10 cellular contexts compared by ENCODE assay signal in the genomic region with DNA sequence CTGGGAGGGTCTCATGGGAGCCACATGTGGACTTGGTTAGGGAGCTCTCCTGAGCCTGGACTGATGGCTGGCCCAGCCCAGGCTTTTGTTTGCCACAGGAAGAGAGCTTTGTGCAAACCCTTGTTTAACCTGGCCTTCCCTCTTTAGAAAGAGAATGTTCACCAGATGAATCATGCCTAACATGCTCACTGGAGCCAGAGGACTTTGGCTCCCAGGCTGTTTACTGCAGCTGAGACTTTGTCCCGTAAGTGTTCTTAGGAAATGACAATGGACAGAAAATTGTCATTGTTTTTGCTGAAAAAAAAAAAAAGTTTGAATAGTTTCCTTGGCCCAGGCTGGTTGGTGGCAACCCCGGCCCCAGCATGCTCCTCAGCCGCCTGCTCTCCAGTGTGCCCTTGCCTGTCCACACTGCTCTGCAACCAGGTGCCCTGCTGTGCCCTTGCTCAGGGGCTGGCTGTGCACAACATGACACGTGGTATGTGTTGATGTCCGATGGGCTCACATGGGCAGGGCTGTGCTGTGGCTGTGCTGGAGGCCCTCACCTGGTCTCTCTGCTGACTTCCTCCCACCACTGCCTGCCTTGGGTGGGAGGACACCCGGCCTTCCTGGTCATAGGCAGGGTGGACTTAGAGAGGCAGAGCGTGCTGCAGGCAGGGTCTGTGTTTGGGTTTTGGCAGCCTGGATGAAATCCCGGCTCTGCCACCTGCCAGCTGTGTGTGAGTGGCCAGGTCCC.
A peak's percentile ranks its signal among the peaks of the same experiment; 100 is the strongest.
DNase-seq lines count a peak whose midpoint lies in the region; ATAC-seq and TF ChIP-seq lines count a peak whose summit lies in the region.
"Had no signal": no experiment of that assay in that cellular context is flagged by ENCODE, and none has a peak within 500 bp of the region (broad histone marks: within the 10 kb centered on the region; RNA-seq: fewer than 3 reads in every experiment).

No MANE protein-coding gene starts in this region.

- in situ Hi-C loops in mammary epithelial cell (cut with MboI; ENCODE audit: low sequenced_read_pairs in 2 of 2), result no loop called here

- H3K9me2 ChIP-seq in hepatocyte (replicated peaks; ENCODE audit: insufficient read depth), result no peaks in the 10 kb centered on the region

- no peaks in the 10 kb centered on the region for H3K36me3 ChIP-seq in HEK293 (ENCODE audit: control insufficient read depth in 2 of 2, insufficient read depth in 1 of 2, low read length in 2 of 2)
- no peaks in the 10 kb centered on the region for H3K36me3 ChIP-seq in mammary epithelial cell (ENCODE audit: insufficient read depth, low read length)
- no peaks in the 10 kb centered on the region for H3K36me3 ChIP-seq in hepatocyte (replicated peaks; ENCODE audit: insufficient read depth, low read depth)
- H3K36me3 ChIP-seq in skeletal muscle tissue (ENCODE audit: control insufficient read depth in 3 of 3, insufficient read depth in 3 of 3, low read length in 3 of 3), result no peaks in the 10 kb centered on the region

- no peaks in the 10 kb centered on the region for H3K79me2 ChIP-seq in mammary epithelial cell (ENCODE audit: insufficient read depth, low read length)
- H3K79me2 ChIP-seq in hepatocyte, result no peaks in the 10 kb centered on the region

- H3K27me3 ChIP-seq in mammary epithelial cell (ENCODE audit: insufficient read depth, low read length) (peaks cover 1% of the 10 kb centered on the region), hepatocyte (no peaks in the 10 kb centered on the region), skeletal muscle tissue (ENCODE audit: control insufficient read depth in 3 of 3, insufficient read depth in 3 of 3, low read length in 3 of 3) (no peaks in the 10 kb centered on the region)

- H3K9me3 Mint-ChIP-seq in activated T-helper 2 cell treated with anti-CD3 and anti-CD28 coated beads, Interferon-gamma antibody, Interleukin-2, Interleukin-4, amounts not matched to agents 10 μg/mL and 5 μg/mL and 100 μg/mL, durations not matched to agents 14 hours and 24 hours and 36 hours, result no peaks in the 10 kb centered on the region

- no peaks in the 10 kb centered on the region for H3K36me3 Mint-ChIP-seq in activated T-helper 2 cell treated with anti-CD3 and anti-CD28 coated beads, Interferon-gamma antibody, Interleukin-2, Interleukin-4, amounts not matched to agents 10 μg/mL and 5 μg/mL and 100 μg/mL, durations not matched to agents 14 hours and 24 hours and 36 hours (ENCODE audit: low read depth)

- H3K4me1 Mint-ChIP-seq in activated T-helper 2 cell treated with anti-CD3 and anti-CD28 coated beads, Interferon-gamma antibody, Interleukin-2, Interleukin-4, amounts not matched to agents 10 μg/mL and 5 μg/mL and 100 μg/mL, durations not matched to agents 14 hours and 24 hours and 36 hours (ENCODE audit: low read depth), result peaks cover 6% of the 10 kb centered on the region

- H3K4me3 ChIP-seq in HEK293 (ENCODE audit: low read depth, low read length), result no peak overlapping the region
- H3K4me3 ChIP-seq in mammary epithelial cell (replicated peaks in 1 of 3; ENCODE audit: insufficient read depth in 1 of 3, low read depth in 2 of 3, low read length in 3 of 3), result no peak overlapping the region
- H3K4me3 ChIP-seq in hepatocyte, result no peak overlapping the region
- H3K4me3 ChIP-seq in skeletal muscle tissue (ENCODE audit: low read length in 3 of 3), result peak overlapping the region in 1 of 3 donors; percentile 13

- H3K27ac ChIP-seq in HEK293 (ENCODE audit: extremely low read depth, low read depth, low read length), result no peak overlapping the region
- no peak overlapping the region for H3K27ac ChIP-seq in mammary epithelial cell (ENCODE audit: insufficient read depth, low read depth, low read length)
- H3K27ac ChIP-seq in hepatocyte, result peak overlapping the region; percentile 95
- peak overlapping the region; percentile 77 for H3K27ac ChIP-seq in skeletal muscle tissue (ENCODE audit: low read depth, low read length)

- POLR2A ChIA-PET in HEK293 (lab: Yijun Ruan, JAX), result no interaction called here

- dilution Hi-C loops in mammary epithelial cell (cut with HindIII; ENCODE audit: low sequenced_read_pairs), result no loop called here

- ATAC-seq in GM19463 (IDR thresholded peaks at IDR 0.05; ENCODE audit: unreplicated experiment) (no peak), GM21423 (IDR thresholded peaks at IDR 0.05; ENCODE audit: unreplicated experiment) (no peak), HG02840 (IDR thresholded peaks at IDR 0.05; ENCODE audit: low FRiP score, unreplicated experiment) (no peak)

- H3K9me3 ChIP-seq in HEK293 (ENCODE audit: control insufficient read depth, insufficient read depth, low read depth, low read length) (no peaks in the 10 kb centered on the region), mammary epithelial cell (replicated peaks; ENCODE audit: insufficient read depth, low read length) (peaks cover 24% of the 10 kb centered on the region), hepatocyte (ENCODE audit: low read depth) (no peaks in the 10 kb centered on the region), skeletal muscle tissue (ENCODE audit: control insufficient read depth in 3 of 3, low read length in 3 of 3) (no peaks in the 10 kb centered on the region)

- CTCF ChIA-PET in HEK293 (lab: Yijun Ruan, JAX) (no interaction called here), mammary epithelial cell (lab: Charles Lee; ENCODE audit: low non-redundant PET) (no interaction called here)

- H3K4me3 Mint-ChIP-seq in activated T-helper 2 cell treated with anti-CD3 and anti-CD28 coated beads, Interferon-gamma antibody, Interleukin-2, Interleukin-4, amounts not matched to agents 10 μg/mL and 5 μg/mL and 100 μg/mL, durations not matched to agents 14 hours and 24 hours and 36 hours (ENCODE audit: low read depth), result no peak overlapping the region

- H2AFZ ChIP-seq in mammary epithelial cell (ENCODE audit: low read depth, low read length), result no peak overlapping the region
- H2AFZ ChIP-seq in hepatocyte, result no peak overlapping the region

- 52% methylated on average over 7 of the region's 8 CpGs for WGBS in mammary epithelial cell (ENCODE audit: low coverage, missing lambda C conversion rate)
- WGBS in hepatocyte (ENCODE audit: low lambda C conversion rate, missing lambda C conversion rate), result 76% methylated on average over 8 of the region's 8 CpGs

- no peaks in the 10 kb centered on the region for H4K20me1 ChIP-seq in mammary epithelial cell (ENCODE audit: insufficient read depth, low read length)
- H4K20me1 ChIP-seq in hepatocyte (ENCODE audit: insufficient read depth, poor library complexity, severe bottlenecking), result no peaks in the 10 kb centered on the region

- H3K9ac ChIP-seq in mammary epithelial cell (ENCODE audit: insufficient read depth, low read length) (no peak overlapping the region), skeletal muscle tissue (ENCODE audit: low read depth in 1 of 3, low read length in 3 of 3) (peak overlapping the region in 1 of 3 donors; percentile 66)

- BruUV-seq in mammary epithelial cell (replicated peaks; lab: Mats Ljungman, UMichigan), result no TSS peak

- H3K27ac Mint-ChIP-seq in activated T-helper 2 cell treated with anti-CD3 and anti-CD28 coated beads, Interferon-gamma antibody, Interleukin-2, Interleukin-4, amounts not matched to agents 10 μg/mL and 5 μg/mL and 100 μg/mL, durations not matched to agents 14 hours and 24 hours and 36 hours, result no peak overlapping the region

- no peak for TF ChIP-seq CTCF in HEK293 (tag by site-specific recombination; IDR thresholded peaks at IDR 0.05)
- TF ChIP-seq CTCF in mammary epithelial cell (conservative IDR thresholded peaks at IDR 0.05 in 1 of 2, IDR thresholded peaks at IDR 0.05 in 1 of 2; ENCODE audit: extremely low read depth in 1 of 2, insufficient read depth in 1 of 2, low read depth in 1 of 2, low read length in 2 of 2), result no peak
- no peak for TF ChIP-seq CTCF in hepatocyte (IDR thresholded peaks at IDR 0.05; ENCODE audit: poor library complexity)

- no peak overlapping the region for H3K4me2 ChIP-seq in mammary epithelial cell (ENCODE audit: insufficient read depth, low read depth, low read length)
- peak overlapping the region; percentile 8 for H3K4me2 ChIP-seq in hepatocyte

- peaks cover 6% of the 10 kb centered on the region for H3K27me3 Mint-ChIP-seq in activated T-helper 2 cell treated with anti-CD3 and anti-CD28 coated beads, Interferon-gamma antibody, Interleukin-2, Interleukin-4, amounts not matched to agents 10 μg/mL and 5 μg/mL and 100 μg/mL, durations not matched to agents 14 hours and 24 hours and 36 hours (ENCODE audit: low read depth)

- peaks cover 6% of the 10 kb centered on the region for H3K4me1 ChIP-seq in HEK293 (ENCODE audit: control insufficient read depth, insufficient read depth, low read length)
- no peaks in the 10 kb centered on the region for H3K4me1 ChIP-seq in mammary epithelial cell (ENCODE audit: insufficient read depth, low read length)
- peaks cover 37% of the 10 kb centered on the region for H3K4me1 ChIP-seq in hepatocyte (ENCODE audit: insufficient read depth)
- H3K4me1 ChIP-seq in skeletal muscle tissue (ENCODE audit: control insufficient read depth in 3 of 3, insufficient read depth in 3 of 3, low read length in 3 of 3), result peaks cover 18 to 27% (median 26%) of the 10 kb centered on the region in 3 donors

- peak; percentile 27 for DNase-seq in mammary epithelial cell
- DNase-seq in hepatocyte (ENCODE audit: low spot score), result peak; percentile 74
- DNase-seq in activated T-helper 2 cell treated with anti-CD3 and anti-CD28 coated beads, Interferon-gamma antibody, Interleukin-2, Interleukin-4, amounts not matched to agents 10 μg/mL and 5 μg/mL and 100 μg/mL, durations not matched to agents 14 hours and 24 hours and 36 hours (ENCODE audit: low spot score), result no peak
- DNase-seq: substantia nigra, T-helper 1 cell had no signal

- intact Hi-C loops in mammary epithelial cell (cut with micrococcal nuclease), result no loop called here
- intact Hi-C loops in activated T-helper 2 cell treated with anti-CD3 and anti-CD28 coated beads, Interferon-gamma antibody, Interleukin-2, Interleukin-4, amounts not matched to agents 10 μg/mL and 5 μg/mL and 100 μg/mL, durations not matched to agents 14 hours and 24 hours and 36 hours (cut with micrococcal nuclease), result no loop called here

TF ChIP-seq in HEK293, 187 proteins besides CTCF, POLR2A, EP300 and RAD21 (continues in another document):
- TF ChIP-seq, protein P1, sequence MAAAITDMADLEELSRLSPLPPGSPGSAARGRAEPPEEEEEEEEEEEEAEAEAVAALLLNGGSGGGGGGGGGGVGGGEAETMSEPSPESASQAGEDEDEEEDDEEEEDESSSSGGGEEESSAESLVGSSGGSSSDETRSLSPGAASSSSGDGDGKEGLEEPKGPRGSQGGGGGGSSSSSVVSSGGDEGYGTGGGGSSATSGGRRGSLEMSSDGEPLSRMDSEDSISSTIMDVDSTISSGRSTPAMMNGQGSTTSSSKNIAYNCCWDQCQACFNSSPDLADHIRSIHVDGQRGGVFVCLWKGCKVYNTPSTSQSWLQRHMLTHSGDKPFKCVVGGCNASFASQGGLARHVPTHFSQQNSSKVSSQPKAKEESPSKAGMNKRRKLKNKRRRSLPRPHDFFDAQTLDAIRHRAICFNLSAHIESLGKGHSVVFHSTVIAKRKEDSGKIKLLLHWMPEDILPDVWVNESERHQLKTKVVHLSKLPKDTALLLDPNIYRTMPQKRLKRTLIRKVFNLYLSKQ (tag by site-specific recombination; IDR thresholded peaks at IDR 0.05; ENCODE audit: borderline replicate concordance), result no peak

Comparison
In these comparisons a context has a peak if more than half of its experiments do, and no peak if none do; other contexts are left out.
1. H3K27ac ChIP-seq: peak in hepatocyte (single experiment) and skeletal muscle tissue (single experiment); none in HEK293 (single experiment) and mammary epithelial cell (single experiment).